ENCODE assay signal across 20 cellular contexts in genomic region chr21:41433566-41433965, GRCh38.
"Had no signal": no experiment of that assay in that cellular context is flagged by ENCODE, and none has a peak within 500 bp of the region (broad histone marks: within the 10 kb centered on the region; RNA-seq: fewer than 3 reads in every experiment).

No MANE protein-coding gene starts in this region.

- H3K27ac ChIP-seq: adrenal gland, ascending aorta, brain microvascular endothelial cell, foreskin keratinocyte, right lobe of liver, tibial artery had no signal

- H3K9me3 ChIP-seq: ascending aorta, right lobe of liver had no signal

- H3K4me1 Mint-ChIP-seq: neural crest cell; stimulated activated effector memory CD8-positive, alpha-beta T cell treated with anti-CD3 and anti-CD28 coated beads, Interleukin-12 subunit alpha, Interleukin-12 subunit beta, amount 100 ng/mL, for 72 hours; stimulated activated naive CD8-positive, alpha-beta T cell treated with anti-CD3 and anti-CD28 coated beads, Interleukin-15, amount 100 ng/mL, for 72 hours had no signal

- H3K9me3 Mint-ChIP-seq: stimulated activated effector memory CD8-positive, alpha-beta T cell treated with anti-CD3 and anti-CD28 coated beads, Interleukin-12 subunit alpha, Interleukin-12 subunit beta, amount 100 ng/mL, for 72 hours had no signal

- H3K36me3 ChIP-seq: brain microvascular endothelial cell had no signal

- H3K4me3 Mint-ChIP-seq: activated CD4-positive, alpha-beta T cell treated with anti-CD3 and anti-CD28 coated beads for 36 hours; neural crest cell; stimulated activated effector memory CD8-positive, alpha-beta T cell treated with anti-CD3 and anti-CD28 coated beads, Interleukin-12 subunit alpha, Interleukin-12 subunit beta, amount 100 ng/mL, for 72 hours; stimulated activated naive CD8-positive, alpha-beta T cell treated with anti-CD3 and anti-CD28 coated beads, Interleukin-15, amount 100 ng/mL, for 72 hours had no signal

- H3K27me3 Mint-ChIP-seq: activated CD4-positive, alpha-beta T cell treated with anti-CD3 and anti-CD28 coated beads for 36 hours; naive thymus-derived CD4-positive, alpha-beta T cell; stimulated activated naive CD8-positive, alpha-beta T cell treated with anti-CD3 and anti-CD28 coated beads, Interleukin-15, amount 100 ng/mL, for 72 hours had no signal

- ATAC-seq: activated CD4-positive, alpha-beta T cell treated with anti-CD3 and anti-CD28 coated beads for 36 hours; foreskin keratinocyte; naive thymus-derived CD4-positive, alpha-beta T cell; stimulated activated effector memory CD8-positive, alpha-beta T cell treated with anti-CD3 and anti-CD28 coated beads, Interleukin-12 subunit alpha, Interleukin-12 subunit beta, amount 100 ng/mL, for 72 hours; stimulated activated naive CD8-positive, alpha-beta T cell treated with anti-CD3 and anti-CD28 coated beads, Interleukin-15, amount 100 ng/mL, for 72 hours had no signal

- DNase-seq: activated CD4-positive, alpha-beta T cell treated with anti-CD3 and anti-CD28 coated beads for 36 hours; activated naive CD4-positive, alpha-beta T cell treated with Interleukin-2 at 50 U/mL for 16 hours; activated T-cell treated with anti-CD3 and anti-CD28 coated beads, Interleukin-2, amount 50 U/mL, for 48 hours; adrenal gland; brain microvascular endothelial cell; caudate nucleus; effector memory CD4-positive, alpha-beta T cell; foreskin keratinocyte; naive thymus-derived CD4-positive, alpha-beta T cell; occipital lobe; posterior cingulate gyrus; right lobe of liver; small intestine; stimulated activated naive CD8-positive, alpha-beta T cell treated with anti-CD3 and anti-CD28 coated beads, Interleukin-15, amount 100 ng/mL, for 72 hours; T-helper 1 cell had no signal

- H3K4me3 ChIP-seq: adrenal gland, ascending aorta, lung, right lobe of liver, tibial artery had no signal

- H3K27ac Mint-ChIP-seq: activated CD4-positive, alpha-beta T cell treated with anti-CD3 and anti-CD28 coated beads for 36 hours; stimulated activated effector memory CD8-positive, alpha-beta T cell treated with anti-CD3 and anti-CD28 coated beads, Interleukin-12 subunit alpha, Interleukin-12 subunit beta, amount 100 ng/mL, for 72 hours had no signal

- H3K4me1 ChIP-seq: adrenal gland, ascending aorta, foreskin keratinocyte, right lobe of liver, tibial artery had no signal

- H3K27me3 ChIP-seq: adrenal gland, ascending aorta, brain microvascular endothelial cell, foreskin keratinocyte, right lobe of liver, tibial artery had no signal
